Comparison of ENCODE assay signal across 24 cellular contexts in the genomic region with DNA sequence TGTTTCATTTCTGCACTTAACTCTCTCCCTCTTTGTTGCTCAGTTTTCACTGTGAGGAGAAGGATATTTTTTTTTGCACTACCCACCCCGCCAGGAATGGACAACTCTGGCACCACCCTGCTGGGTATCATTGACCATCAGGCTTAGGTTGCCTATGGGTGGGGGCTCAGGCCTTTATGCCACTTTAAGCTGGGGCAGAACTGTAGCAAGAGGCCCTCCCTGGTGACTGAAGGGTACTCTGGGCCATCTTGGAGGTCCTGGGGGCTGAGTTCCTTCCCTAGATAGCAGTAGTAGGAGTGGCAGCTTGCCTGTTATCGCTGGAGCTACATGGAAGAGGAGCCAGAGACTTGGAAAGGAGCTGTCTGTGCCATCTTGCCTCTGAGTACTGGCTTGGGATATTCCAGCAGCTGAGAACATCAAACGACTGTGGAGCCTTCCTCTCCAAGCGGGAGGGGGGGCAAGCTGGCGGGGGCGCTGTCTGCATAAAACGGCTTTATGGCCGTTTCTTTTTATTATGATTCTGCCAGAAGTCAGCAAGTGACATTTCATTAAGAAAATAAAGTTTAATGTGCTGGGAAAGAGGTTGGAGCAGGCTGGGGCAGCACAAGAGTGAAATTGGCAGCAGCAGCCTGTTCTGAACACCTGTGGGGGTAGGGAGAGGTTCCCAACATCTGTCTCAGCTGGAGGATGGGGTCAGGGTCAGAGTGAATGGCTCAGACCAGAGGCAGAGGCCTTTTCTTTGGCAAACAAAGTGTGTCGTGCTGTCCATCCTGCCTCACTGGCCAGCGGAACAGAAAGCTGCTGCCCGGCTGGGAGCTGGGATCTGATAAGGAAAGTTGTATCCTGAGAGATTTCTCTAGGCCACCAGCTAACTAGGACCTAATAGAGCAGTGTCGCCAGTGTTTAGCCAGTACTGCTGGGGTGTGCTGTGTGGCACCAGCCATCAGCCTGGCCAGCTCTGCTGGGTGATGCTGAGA. TPM values are rescaled to one million over a fixed set of nuclear protein-coding genes. Genes with fewer than 3 reads are reported as not detected.
DNase-seq lines count a peak whose midpoint lies in the region; ATAC-seq and TF ChIP-seq lines count a peak whose summit lies in the region.
"Had no signal": no experiment of that assay in that cellular context is flagged by ENCODE, and none has a peak within 500 bp of the region (broad histone marks: within the 10 kb centered on the region; RNA-seq: fewer than 3 reads in every experiment).

No MANE protein-coding gene starts in this region.

- DNase-seq in activated T-cell treated with anti-CD3 and anti-CD28 coated beads, Interleukin-2, amount 50 U/mL, for 72 hours, result no peak
- DNase-seq in activated T-cell treated with anti-CD3 and anti-CD28 coated beads, Interleukin-2, amount 50 U/mL, for 1 hour, result no peak
- DNase-seq in activated naive CD8-positive, alpha-beta T cell treated with anti-CD3 and anti-CD28 coated beads, Interleukin-2, amount 50 U/mL, for 24 hours, result no peak
- no peak for DNase-seq in nephron progenitor cell
- no peak for DNase-seq in stimulated activated naive B cell treated with anti-CD40 and anti-IgM and Interleukin-4, amounts not matched to agents 10 μg/mL and 1 μg/mL and 100 μg/mL, for 72 hours
- no peak for DNase-seq in HK-2 (ENCODE audit: unreplicated experiment)
- DNase-seq in iPS-NIHi11 (ENCODE audit: low spot score), result no peak
- DNase-seq: activated CD4-positive, CD25-positive, alpha-beta regulatory T cell treated with anti-CD3 and anti-CD28 coated beads, Interleukin-2, amount 50 U/mL, for 72 hours; brain microvascular endothelial cell; COR-L47; cortex of kidney; KBM-7; left colon; NCI-H1694; NCI-H2171 treated with DMSO at 0.1 percent for 48 hours; NCI-H524 treated with DMSO at 0.1 percent for 48 hours; spleen; stimulated activated CD4-positive, alpha-beta T cell treated with anti-CD3 and anti-CD28 coated beads, Interleukin-4, amount 100 ng/mL, for 1 hour; upper lobe of right lung had no signal

- H3K27me3 Mint-ChIP-seq in activated T-cell treated with anti-CD3 and anti-CD28 coated beads, Interleukin-2, amount 50 U/mL, for 72 hours (ENCODE audit: low read depth), result no peaks in the 10 kb centered on the region
- no peaks in the 10 kb centered on the region for H3K27me3 Mint-ChIP-seq in activated naive CD8-positive, alpha-beta T cell treated with anti-CD3 and anti-CD28 coated beads, Interleukin-2, amount 50 U/mL, for 24 hours
- peaks cover 8% of the 10 kb centered on the region for H3K27me3 Mint-ChIP-seq in nephron progenitor cell (ENCODE audit: low read depth, poor library complexity)
- H3K27me3 Mint-ChIP-seq in stimulated activated naive B cell treated with anti-CD40 and anti-IgM and Interleukin-4, amounts not matched to agents 10 μg/mL and 1 μg/mL and 100 μg/mL, for 72 hours, result no peaks in the 10 kb centered on the region

- peaks cover 2 to 9% of the 10 kb centered on the region in 2 donors for H3K36me3 Mint-ChIP-seq in activated T-cell treated with anti-CD3 and anti-CD28 coated beads, Interleukin-2, amount 50 U/mL, for 72 hours (ENCODE audit: insufficient read depth in 2 of 2)
- peaks cover 22% of the 10 kb centered on the region for H3K36me3 Mint-ChIP-seq in activated naive CD8-positive, alpha-beta T cell treated with anti-CD3 and anti-CD28 coated beads, Interleukin-2, amount 50 U/mL, for 24 hours (ENCODE audit: low read depth)
- H3K36me3 Mint-ChIP-seq in nephron progenitor cell (ENCODE audit: low read depth), result peaks cover 49% of the 10 kb centered on the region
- peaks cover 41 to 54% of the 10 kb centered on the region in 2 donors for H3K36me3 Mint-ChIP-seq in stimulated activated naive B cell treated with anti-CD40 and anti-IgM and Interleukin-4, amounts not matched to agents 10 μg/mL and 1 μg/mL and 100 μg/mL, for 72 hours

- no peaks in the 10 kb centered on the region for H3K9me3 Mint-ChIP-seq in activated T-cell treated with anti-CD3 and anti-CD28 coated beads, Interleukin-2, amount 50 U/mL, for 72 hours
- H3K9me3 Mint-ChIP-seq in activated naive CD8-positive, alpha-beta T cell treated with anti-CD3 and anti-CD28 coated beads, Interleukin-2, amount 50 U/mL, for 24 hours, result no peaks in the 10 kb centered on the region
- no peaks in the 10 kb centered on the region for H3K9me3 Mint-ChIP-seq in nephron progenitor cell
- no peaks in the 10 kb centered on the region for H3K9me3 Mint-ChIP-seq in stimulated activated naive B cell treated with anti-CD40 and anti-IgM and Interleukin-4, amounts not matched to agents 10 μg/mL and 1 μg/mL and 100 μg/mL, for 72 hours
- H3K9me3 Mint-ChIP-seq: neural progenitor cell had no signal

- no peak for ATAC-seq in activated T-cell treated with anti-CD3 and anti-CD28 coated beads, Interleukin-2, amount 50 U/mL, for 72 hours (replicated peaks in 1 of 2)
- no peak for ATAC-seq in activated naive CD8-positive, alpha-beta T cell treated with anti-CD3 and anti-CD28 coated beads, Interleukin-2, amount 50 U/mL, for 24 hours
- ATAC-seq in stimulated activated naive B cell treated with anti-CD40 and anti-IgM and Interleukin-4, amounts not matched to agents 10 μg/mL and 1 μg/mL and 100 μg/mL, for 72 hours (replicated peaks), result no peak
- no peak for ATAC-seq in HG03442 (IDR thresholded peaks at IDR 0.05; ENCODE audit: unreplicated experiment)
- ATAC-seq: HCT116, left colon, upper lobe of right lung had no signal

- peak overlapping the region; percentile 53 for H3K27ac Mint-ChIP-seq in activated T-cell treated with anti-CD3 and anti-CD28 coated beads, Interleukin-2, amount 50 U/mL, for 72 hours
- peak overlapping the region; percentile 33 for H3K27ac Mint-ChIP-seq in activated naive CD8-positive, alpha-beta T cell treated with anti-CD3 and anti-CD28 coated beads, Interleukin-2, amount 50 U/mL, for 24 hours
- H3K27ac Mint-ChIP-seq in nephron progenitor cell, result peak overlapping the region; percentile 55
- H3K27ac Mint-ChIP-seq in stimulated activated naive B cell treated with anti-CD40 and anti-IgM and Interleukin-4, amounts not matched to agents 10 μg/mL and 1 μg/mL and 100 μg/mL, for 72 hours, result peak overlapping the region; percentile 37
- H3K27ac Mint-ChIP-seq: neural progenitor cell had no signal

- H3K4me1 Mint-ChIP-seq in activated T-cell treated with anti-CD3 and anti-CD28 coated beads, Interleukin-2, amount 50 U/mL, for 72 hours (ENCODE audit: low read depth), result no peaks in the 10 kb centered on the region
- H3K4me1 Mint-ChIP-seq in activated naive CD8-positive, alpha-beta T cell treated with anti-CD3 and anti-CD28 coated beads, Interleukin-2, amount 50 U/mL, for 24 hours, result peaks cover 4% of the 10 kb centered on the region
- peaks cover 98% of the 10 kb centered on the region for H3K4me1 Mint-ChIP-seq in nephron progenitor cell
- peaks cover 6 to 8% of the 10 kb centered on the region in 2 donors for H3K4me1 Mint-ChIP-seq in stimulated activated naive B cell treated with anti-CD40 and anti-IgM and Interleukin-4, amounts not matched to agents 10 μg/mL and 1 μg/mL and 100 μg/mL, for 72 hours

- H3K4me3 Mint-ChIP-seq in activated T-cell treated with anti-CD3 and anti-CD28 coated beads, Interleukin-2, amount 50 U/mL, for 72 hours, result no peak overlapping the region
- no peak overlapping the region for H3K4me3 Mint-ChIP-seq in activated naive CD8-positive, alpha-beta T cell treated with anti-CD3 and anti-CD28 coated beads, Interleukin-2, amount 50 U/mL, for 24 hours
- peak overlapping the region; percentile 9 for H3K4me3 Mint-ChIP-seq in nephron progenitor cell
- H3K4me3 Mint-ChIP-seq in stimulated activated naive B cell treated with anti-CD40 and anti-IgM and Interleukin-4, amounts not matched to agents 10 μg/mL and 1 μg/mL and 100 μg/mL, for 72 hours, result no peak overlapping the region
- H3K4me3 Mint-ChIP-seq: neural progenitor cell had no signal

- no peak for TF ChIP-seq CTCF in nephron progenitor cell (IDR thresholded peaks at IDR 0.05)

RNA-seq across cellular contexts. Expression of a gene that starts 32.9 kb away (rescaled TPM):
- total RNA-seq in activated T-cell treated with anti-CD3 and anti-CD28 coated beads, Interleukin-2, amount 50 U/mL, for 72 hours, result 1 to 10 TPM; 3.8 to 4.5 TPM

RNA-seq across cellular contexts. Expression of a gene that starts 33.1 kb away (rescaled TPM):
- 100 to 1,000 TPM; 108 to 123 TPM for total RNA-seq in activated T-cell treated with anti-CD3 and anti-CD28 coated beads, Interleukin-2, amount 50 U/mL, for 72 hours
- total RNA-seq: HT1080, pulmonary artery endothelial cell had no signal
